ENCODE assay signal across 9 cellular contexts in genomic region chr16:19674485-19674884, GRCh38.
"Had no signal": no experiment of that assay in that cellular context is flagged by ENCODE, and none has a peak within 500 bp of the region (broad histone marks: within the 10 kb centered on the region; RNA-seq: fewer than 3 reads in every experiment).

No MANE protein-coding gene starts in this region.

- H3K9ac ChIP-seq: GM23248 had no signal

- H3K36me3 ChIP-seq: HAP-1 had no signal

- H3K27ac Mint-ChIP-seq: HFFc6, IgD-negative memory B cell had no signal

- ATAC-seq: HCT116 had no signal

- H3K27ac ChIP-seq: GM23248, HL-60 had no signal

- H3K9me3 ChIP-seq: HAP-1 had no signal

- H2AFZ ChIP-seq: GM23248 had no signal

- H3K4me1 Mint-ChIP-seq: IgD-negative memory B cell had no signal

- H3K4me3 Mint-ChIP-seq: HFFc6, IgD-negative memory B cell had no signal

- H3K9me3 Mint-ChIP-seq: HFFc6 had no signal

- H3K4me1 ChIP-seq: HAP-1 had no signal

- DNase-seq: GM23248, GOT3, H7, HFFc6, KBM-7 had no signal

- H3K27me3 Mint-ChIP-seq: IgD-negative memory B cell had no signal

- H3K4me3 ChIP-seq: GM23248, HAP-1 had no signal
